ENCODE assay signal across 5 cellular contexts in genomic region chr12:57517718-57518117, GRCh38. TPM values are rescaled to one million over a fixed set of nuclear protein-coding genes. Genes with fewer than 3 reads are reported as not detected.
DNase-seq lines count a peak whose midpoint lies in the region; ATAC-seq and TF ChIP-seq lines count a peak whose summit lies in the region.
"Not testable (repeated sequence)": the region's sequence is repeated elsewhere in the genome, so short reads cannot be mapped to it uniquely, and the experiment has no call there.

No MANE protein-coding gene starts in this region.

- peak overlapping the region in 1 of 2 experiments; percentile 56; a peak in 1 of 5 replicates for H3K4me3 Mint-ChIP-seq in H9
- not testable (repeated sequence) for H3K4me3 Mint-ChIP-seq in activated CD4-positive, alpha-beta memory T cell treated with anti-CD3 and anti-CD28 coated beads for 36 hours

- H2AFZ ChIP-seq in H9 (ENCODE audit: low read length), result not testable (repeated sequence)

- CTCF ChIA-PET in activated CD4-positive, alpha-beta memory T cell treated with anti-CD3 and anti-CD28 coated beads for 36 hours (lab: Charles Lee), result interaction anchor here (1.3 kb wide), 1 partner anchor 29 kb away, joined by 4 read pairs; the partner anchor contains the start of gene DCTN2

- intact Hi-C loops in activated CD4-positive, alpha-beta memory T cell treated with anti-CD3 and anti-CD28 coated beads for 36 hours (cut with micrococcal nuclease); psoas muscle (cut with DNase I): not testable (repeated sequence)

- not testable (repeated sequence) for H4K20me1 ChIP-seq in H9 (ENCODE audit: control insufficient read depth, insufficient read depth, insufficient read length)

- not testable (repeated sequence) for H2BK15ac ChIP-seq in H9 (ENCODE audit: low read depth, low read length)

- H2BK20ac ChIP-seq in H9 (ENCODE audit: low read depth, low read length, poor library complexity, severe bottlenecking), result not testable (repeated sequence)

- H4K5ac ChIP-seq in H9 (ENCODE audit: insufficient read length, low read depth, low read length), result not testable (repeated sequence)

- H3K4me2 ChIP-seq in H9 (ENCODE audit: insufficient read depth, insufficient read length, low read length), result not testable (repeated sequence)

- ATAC-seq in psoas muscle, result not testable (repeated sequence)

- not testable (repeated sequence) for H2AK5ac ChIP-seq in H9 (ENCODE audit: insufficient read length, low read length)

- H3T11ph ChIP-seq in H9 (ENCODE audit: low read length), result not testable (repeated sequence)

- not testable (repeated sequence) for H2BK120ac ChIP-seq in H9 (ENCODE audit: low read depth, low read length, poor library complexity, severe bottlenecking)

- no CpG with 5 or more reads among the region's 10 CpGs for WGBS in H9 (ENCODE audit: extremely low coverage, insufficient read length, low lambda C conversion rate)
- WGBS in psoas muscle, 3 donors, result 55 to 79% (median 60%) methylated on average over 10 of the region's 10 CpGs

- not testable (repeated sequence) for H4K91ac ChIP-seq in H9 (ENCODE audit: insufficient read length, low read depth, low read length)

- not testable (repeated sequence) for H3K18ac ChIP-seq in H9 (ENCODE audit: insufficient read length, low read depth, low read length)

- not testable (repeated sequence) for TF ChIP-seq CTCF in H9 (conservative IDR thresholded peaks at IDR 0.05); psoas muscle (IDR thresholded peaks at IDR 0.05)

- H3K4me1 ChIP-seq in H9 (ENCODE audit: insufficient read depth, low read length); iPS-15b (ENCODE audit: control insufficient read depth, insufficient read depth, low read length): not testable (repeated sequence)
- peaks cover 35% of the 10 kb centered on the region for H3K4me1 ChIP-seq in psoas muscle

- H3K79me2 ChIP-seq in H9 (ENCODE audit: insufficient read depth, low read length), result not testable (repeated sequence)

- H3K4ac ChIP-seq in H9 (ENCODE audit: low read depth, low read length), result not testable (repeated sequence)

- H3K56ac ChIP-seq in H9 (ENCODE audit: insufficient read length, low read depth, low read length), result not testable (repeated sequence)

- not testable (repeated sequence) for H3K27me3 ChIP-seq in H9 (ENCODE audit: insufficient read depth, low read length); iPS-15b (ENCODE audit: control insufficient read depth, insufficient read depth, low read length); psoas muscle (ENCODE audit: insufficient read depth in 3 of 3, low read length in 2 of 3)

- H3K9ac ChIP-seq in H9 (ENCODE audit: extremely low read depth, insufficient read length, low read length); iPS-15b (ENCODE audit: low read depth, low read length): not testable (repeated sequence)

- not testable (repeated sequence) for H3K79me1 ChIP-seq in H9 (ENCODE audit: insufficient read depth, low read depth, low read length, poor library complexity, severe bottlenecking)

- H3K9me3 ChIP-seq in H9 (ENCODE audit: control insufficient read depth, low read depth, low read length); iPS-15b (ENCODE audit: control insufficient read depth, insufficient read depth, low read length); psoas muscle: not testable (repeated sequence)

- H3K23me2 ChIP-seq in H9 (ENCODE audit: insufficient read length, low read depth, low read length, poor library complexity, severe bottlenecking), result peaks cover 15% of the 10 kb centered on the region

- POLR2A ChIA-PET in activated CD4-positive, alpha-beta memory T cell treated with anti-CD3 and anti-CD28 coated beads for 36 hours (lab: Charles Lee), result interaction anchor here (1.7 kb wide), 1 partner anchor 28 kb away, joined by 10 read pairs; no protein-coding TSS in a partner anchor

- not testable (repeated sequence) for H2BK12ac ChIP-seq in H9 (ENCODE audit: insufficient read length, low read depth, low read length)

- H4K8ac ChIP-seq in H9 (replicated peaks; ENCODE audit: insufficient read length, low read depth, low read length), result not testable (repeated sequence)

- peak overlapping the region in 2 of 3 experiments; percentile 31 to 78; a peak in 2 of 7 replicates for H3K27ac Mint-ChIP-seq in H9
- peak overlapping the region; percentile 70 for H3K27ac Mint-ChIP-seq in activated CD4-positive, alpha-beta memory T cell treated with anti-CD3 and anti-CD28 coated beads for 36 hours

- not testable (repeated sequence) for H3K14ac ChIP-seq in H9 (ENCODE audit: insufficient read depth, low read length)

- H3K36me3 Mint-ChIP-seq in H9 (ENCODE audit: insufficient read depth in 1 of 3, low read depth in 3 of 3), result peaks cover 51 to 66% (median 63%) of the 10 kb centered on the region in 3 experiments
- peaks cover 69% of the 10 kb centered on the region for H3K36me3 Mint-ChIP-seq in activated CD4-positive, alpha-beta memory T cell treated with anti-CD3 and anti-CD28 coated beads for 36 hours

- peaks cover 22 to 29% of the 10 kb centered on the region in 2 experiments for H3K4me1 Mint-ChIP-seq in H9
- H3K4me1 Mint-ChIP-seq in activated CD4-positive, alpha-beta memory T cell treated with anti-CD3 and anti-CD28 coated beads for 36 hours (ENCODE audit: low read depth), result peaks cover 41% of the 10 kb centered on the region

- peaks cover 49% of the 10 kb centered on the region for H3K36me3 ChIP-seq in iPS-15b (ENCODE audit: control insufficient read depth, insufficient read depth, low read length)
- H3K36me3 ChIP-seq in psoas muscle (ENCODE audit: insufficient read depth in 1 of 2, low read depth in 1 of 2), result peaks cover 12 to 54% of the 10 kb centered on the region in 2 donors

- H3K23ac ChIP-seq in H9 (ENCODE audit: insufficient read length, low read depth, low read length), result not testable (repeated sequence)

- H3K4me3 ChIP-seq in iPS-15b (ENCODE audit: low read depth, low read length), result peak overlapping the region; percentile 97
- peak overlapping the region; percentile 96 for H3K4me3 ChIP-seq in psoas muscle

- H2BK5ac ChIP-seq in H9 (ENCODE audit: insufficient read length, low read length), result not testable (repeated sequence)

- not testable (repeated sequence) for H3K27ac ChIP-seq in H9 (ENCODE audit: insufficient read length, low read depth, low read length)
- H3K27ac ChIP-seq in caudate nucleus (ENCODE audit: low read depth, low read length), result peak overlapping the region; percentile 69
- peak overlapping the region; percentile 100 for H3K27ac ChIP-seq in psoas muscle

- not testable (repeated sequence) for H3K27me3 Mint-ChIP-seq in H9 (ENCODE audit: low read depth); activated CD4-positive, alpha-beta memory T cell treated with anti-CD3 and anti-CD28 coated beads for 36 hours

- DNase-seq in H9; activated CD4-positive, alpha-beta memory T cell treated with anti-CD3 and anti-CD28 coated beads for 36 hours; caudate nucleus (lab: John Stamatoyannopoulos, UW); psoas muscle: not testable (repeated sequence)

- H3K9me3 Mint-ChIP-seq in H9; activated CD4-positive, alpha-beta memory T cell treated with anti-CD3 and anti-CD28 coated beads for 36 hours: not testable (repeated sequence)

RNA-seq across cellular contexts. Expression of gene DDIT3, which starts 2.6 kb away (rescaled TPM):
- total RNA-seq in H9 (2021), result 12.8 and 14.1 TPM in 2 replicates
- total RNA-seq in activated CD4-positive, alpha-beta memory T cell treated with anti-CD3 and anti-CD28 coated beads for 36 hours, result 10 to 100 TPM; 24.1 to 25.2 TPM
- 10 to 100 TPM; 11.1 to 59.5 (median 19.6) TPM for total RNA-seq in psoas muscle
- 100 to 1,000 TPM in 1 of 3 donors, 10 to 100 TPM in 2; 62.5 to 224 (median 68.9) TPM for polyA plus RNA-seq in psoas muscle

RNA-seq across cellular contexts. Expression of gene MBD6, which starts 4.9 kb away (rescaled TPM):
- total RNA-seq in H9 (2021) (66.0 and 66.8 TPM in 2 replicates), psoas muscle (10 to 100 TPM; 29.5 to 52.9 (median 39.5) TPM)
- 10 to 100 TPM; 43.5 to 48.2 TPM for total RNA-seq in activated CD4-positive, alpha-beta memory T cell treated with anti-CD3 and anti-CD28 coated beads for 36 hours
- 10 to 100 TPM; 11.6 to 18.4 (median 17.5) TPM for polyA plus RNA-seq in psoas muscle

RNA-seq across cellular contexts. Expression of gene DCTN2, which starts 29.3 kb away (rescaled TPM):
- total RNA-seq in H9 (2021) (96.6 and 97.7 TPM in 2 replicates), psoas muscle (100 to 1,000 TPM in 2 of 4 donors, 10 to 100 TPM in 2; 91.0 to 128 (median 103) TPM)
- total RNA-seq in activated CD4-positive, alpha-beta memory T cell treated with anti-CD3 and anti-CD28 coated beads for 36 hours, result 10 to 100 TPM; 81.0 to 85.2 TPM
- 100 to 1,000 TPM; 107 to 165 (median 123) TPM for polyA plus RNA-seq in psoas muscle

RNA-seq across cellular contexts. Expression of gene MARS1, which starts 29.9 kb away (rescaled TPM):
- total RNA-seq in H9 (2021) (352 and 368 TPM in 2 replicates), psoas muscle (10 to 100 TPM; 68.6 to 88.0 (median 83.7) TPM)
- 100 to 1,000 TPM; 354 to 364 TPM for total RNA-seq in activated CD4-positive, alpha-beta memory T cell treated with anti-CD3 and anti-CD28 coated beads for 36 hours
- 10 to 100 TPM; 41.2 to 97.4 (median 77.7) TPM for polyA plus RNA-seq in psoas muscle

RNA-seq across cellular contexts. Expression of gene KIF5A, which starts 32.1 kb away (rescaled TPM):
- total RNA-seq in H9 (2021), result 17.7 and 18.5 TPM in 2 replicates
- under 1 TPM; 0.90 to 0.99 TPM for total RNA-seq in activated CD4-positive, alpha-beta memory T cell treated with anti-CD3 and anti-CD28 coated beads for 36 hours
- under 1 TPM in 3 of 4 donors, not detected in 1; 0.04 to 0.21 (median 0.14) TPM for total RNA-seq in psoas muscle
- under 1 TPM; 0.01 to 0.18 (median 0.04) TPM for polyA plus RNA-seq in psoas muscle
